ENCODE assay signal across 1 cellular context in genomic region chr11:27445625-27446024, GRCh38.
TF ChIP-seq lines count a peak whose summit lies in the region.

No MANE protein-coding gene starts in this region.

TF ChIP-seq in GM23338, 12 proteins besides CTCF, POLR2A, EP300 and RAD21 (continued from another document):
- TF ChIP-seq REST (IDR thresholded peaks at IDR 0.05; ENCODE audit: unreplicated experiment) (no peak), ZNF114 (CRISPR knock-in tag; IDR thresholded peaks at IDR 0.05) (no peak), ZNF462 (CRISPR knock-in tag; IDR thresholded peaks at IDR 0.05) (no peak), STAT1 (IDR thresholded peaks at IDR 0.05; ENCODE audit: unreplicated experiment) (no peak), ZNF331 (CRISPR knock-in tag; IDR thresholded peaks at IDR 0.05; ENCODE audit: low read depth) (no peak)
